Comparison of ENCODE assay signal across 25 cellular contexts in the genomic region with DNA sequence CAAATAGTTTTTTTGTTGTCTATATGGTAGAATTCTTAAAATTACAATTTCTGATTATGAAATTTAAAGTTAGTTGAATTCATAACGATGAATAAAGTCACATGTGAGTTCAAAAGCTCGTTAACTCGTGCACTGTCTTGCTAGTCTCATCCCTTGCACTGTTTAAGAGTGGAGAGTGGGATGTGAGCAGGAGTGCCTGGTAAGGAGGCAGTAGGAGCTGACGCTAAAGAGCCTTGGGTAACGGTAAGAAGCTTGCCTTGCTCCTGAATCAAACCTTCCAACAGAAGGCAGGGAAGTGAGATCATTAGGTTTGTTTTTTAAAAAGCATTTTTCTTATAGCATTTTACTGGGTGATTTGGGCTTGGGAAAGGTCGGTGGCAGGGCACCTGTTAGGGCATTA. TPM values are rescaled to one million over a fixed set of nuclear protein-coding genes. Genes with fewer than 3 reads are reported as not detected.
DNase-seq lines count a peak whose midpoint lies in the region; ATAC-seq, FAIRE-seq and TF ChIP-seq lines count a peak whose summit lies in the region.
"Had no signal": no experiment of that assay in that cellular context is flagged by ENCODE, and none has a peak within 500 bp of the region (broad histone marks: within the 10 kb centered on the region; RNA-seq: fewer than 3 reads in every experiment).

No MANE protein-coding gene starts in this region.

- intact Hi-C loops in activated CD4-positive, alpha-beta T cell treated with anti-CD3 and anti-CD28 coated beads, Interleukin-2, amount 10 ng/mL, durations not matched to agents 24 days and 14 days (cut with micrococcal nuclease), result no loop called here
- intact Hi-C loops in K562 (cut with micrococcal nuclease) (no loop called here), natural killer cell (cut with micrococcal nuclease) (no loop called here)

- H4K20me1 ChIP-seq in K562 (replicated peaks; ENCODE audit: control insufficient read depth, insufficient read depth, low read length), result no peaks in the 10 kb centered on the region
- H4K20me1 ChIP-seq: BLaER1 had no signal

- H3K36me3 ChIP-seq in K562 (ENCODE audit: control insufficient read depth, insufficient read depth, low read length), result no peaks in the 10 kb centered on the region
- H3K36me3 ChIP-seq: BLaER1 had no signal

- peaks cover 11% of the 10 kb centered on the region for H3K27me3 Mint-ChIP-seq in activated CD4-positive, alpha-beta T cell treated with anti-CD3 and anti-CD28 coated beads, Interleukin-2, amount 10 ng/mL, durations not matched to agents 24 days and 14 days
- no peaks in the 10 kb centered on the region for H3K27me3 Mint-ChIP-seq in natural killer cell (ENCODE audit: low read depth in 2 of 2)
- no peaks in the 10 kb centered on the region for H3K27me3 Mint-ChIP-seq in T-helper 2 cell treated with Interferon-gamma antibody and Interleukin-4, amounts not matched to agents 5 μg/mL and 100 μg/mL, for 36 hours (ENCODE audit: low read depth)
- H3K27me3 Mint-ChIP-seq: CD4-positive, alpha-beta memory T cell had no signal

- no peak overlapping the region for H3K9ac ChIP-seq in K562 (ENCODE audit: insufficient read depth in 1 of 2, low read depth in 2 of 2, low read length in 2 of 2)
- H3K9ac ChIP-seq: BLaER1, GM23248 had no signal

- BruUV-seq in K562 (replicated peaks; lab: Mats Ljungman, UMichigan), result no TSS peak

- ATAC-seq in K562 (no peak), natural killer cell (no peak)
- ATAC-seq: A549, HCT116 had no signal

- H3K79me2 ChIP-seq in K562 (ENCODE audit: control insufficient read depth, insufficient read depth, low read length), result no peaks in the 10 kb centered on the region

- WGBS in K562 (ENCODE audit: insufficient coverage, low coverage, missing lambda C conversion rate), result 13% methylated on average over 6 of the region's 6 CpGs

- H3K4me3 ChIP-seq in K562, result no peak overlapping the region
- H3K4me3 ChIP-seq: A549, BLaER1, GM23248 had no signal

- H3K9me1 ChIP-seq in K562 (ENCODE audit: control insufficient read depth, insufficient read depth, low read length), result no peaks in the 10 kb centered on the region

- H3K4me2 ChIP-seq in K562 (ENCODE audit: insufficient read depth, low read length), result no peak overlapping the region
- H3K4me2 ChIP-seq: A549, BLaER1 had no signal

- POLR2A ChIA-PET in K562 (lab: Yijun Ruan, JAX), result interaction anchor here (1.1 kb wide), 1 partner anchor 13 kb away, joined by 3 read pairs; no protein-coding TSS in a partner anchor

- TF ChIP-seq CTCF in K562 (IDR thresholded peaks at IDR 0.05 in 2 of 3, conservative IDR thresholded peaks at IDR 0.05 in 1 of 3; ENCODE audit: insufficient read depth in 2 of 3, low read depth in 1 of 3, low read length in 3 of 3), result no peak
- no peak for TF ChIP-seq CTCF in natural killer cell (IDR thresholded peaks at IDR 0.05)

- peaks cover 4% of the 10 kb centered on the region for H3K9me3 Mint-ChIP-seq in activated CD4-positive, alpha-beta T cell treated with anti-CD3 and anti-CD28 coated beads, Interleukin-2, amount 10 ng/mL, durations not matched to agents 24 days and 14 days
- no peaks in the 10 kb centered on the region for H3K9me3 Mint-ChIP-seq in natural killer cell
- peaks cover 5% of the 10 kb centered on the region for H3K9me3 Mint-ChIP-seq in T-helper 2 cell treated with Interferon-gamma antibody and Interleukin-4, amounts not matched to agents 5 μg/mL and 100 μg/mL, for 36 hours
- H3K9me3 Mint-ChIP-seq: CD4-positive, alpha-beta memory T cell; HFFc6 had no signal

- H3K4me1 ChIP-seq in K562 (replicated peaks in 1 of 2; ENCODE audit: control insufficient read depth in 2 of 2, insufficient read depth in 2 of 2, low read length in 2 of 2), result peaks cover 2 to 3% of the 10 kb centered on the region in 2 experiments; a peak in 1 of 5 replicates
- H3K4me1 ChIP-seq: BLaER1 had no signal

- peaks cover 46% of the 10 kb centered on the region for H3K4me1 Mint-ChIP-seq in activated CD4-positive, alpha-beta T cell treated with anti-CD3 and anti-CD28 coated beads, Interleukin-2, amount 10 ng/mL, durations not matched to agents 24 days and 14 days
- peaks cover 42 to 52% of the 10 kb centered on the region in 2 donors for H3K4me1 Mint-ChIP-seq in natural killer cell
- H3K4me1 Mint-ChIP-seq in T-helper 2 cell treated with Interferon-gamma antibody and Interleukin-4, amounts not matched to agents 5 μg/mL and 100 μg/mL, for 36 hours (ENCODE audit: low read depth), result peaks cover 51% of the 10 kb centered on the region

- H3K27me3 ChIP-seq in K562 (ENCODE audit: control insufficient read depth in 2 of 2, insufficient read depth in 2 of 2, low read length in 2 of 2), result no peaks in the 10 kb centered on the region
- H3K27me3 ChIP-seq: BLaER1 had no signal

- peak overlapping the region; percentile 64 for H3K27ac Mint-ChIP-seq in activated CD4-positive, alpha-beta T cell treated with anti-CD3 and anti-CD28 coated beads, Interleukin-2, amount 10 ng/mL, durations not matched to agents 24 days and 14 days
- peak overlapping the region in 1 of 2 donors; percentile 15 for H3K27ac Mint-ChIP-seq in natural killer cell
- H3K27ac Mint-ChIP-seq in T-helper 2 cell treated with Interferon-gamma antibody and Interleukin-4, amounts not matched to agents 5 μg/mL and 100 μg/mL, for 36 hours, result no peak overlapping the region
- H3K27ac Mint-ChIP-seq: CD14-positive monocyte, HFFc6 had no signal

- no peak for FAIRE-seq in K562 (lab: Jason Lieb, UNC)
- FAIRE-seq: A549, GM12892, GM18507 had no signal

- CTCF ChIA-PET in K562 (lab: Yijun Ruan, JAX; ENCODE audit: low intra/inter-chr PET ratio), result no interaction called here

- no peak for TF ChIP-seq POLR2A in K562 (conservative IDR thresholded peaks at IDR 0.05)

- TF ChIP-seq RAD21 in K562 (CRISPR knock-in tag; conservative IDR thresholded peaks at IDR 0.05 in 1 of 2, IDR thresholded peaks at IDR 0.05 in 1 of 2), result no peak

- no peak for TF ChIP-seq EP300 in K562 (IDR thresholded peaks at IDR 0.05; ENCODE audit: low read length)

- H3K27ac ChIP-seq in K562 (ENCODE audit: extremely low read depth, low read depth, low read length), result no peak overlapping the region
- H3K27ac ChIP-seq: 22Rv1, A549, BLaER1, GM23248, HL-60 had no signal

- H3K9me3 ChIP-seq in K562 (replicated peaks; ENCODE audit: control insufficient read depth, insufficient read depth, low read depth, low read length), result no peaks in the 10 kb centered on the region
- H3K9me3 ChIP-seq: A549, BLaER1 had no signal

- in situ Hi-C loops in K562 (cut with MboI), result no loop called here

- no peak for DNase-seq in activated CD4-positive, alpha-beta T cell treated with anti-CD3 and anti-CD28 coated beads, Interleukin-2, amount 10 ng/mL, durations not matched to agents 24 days and 14 days
- DNase-seq in activated CD4-positive, alpha-beta T cell treated with anti-CD3 and anti-CD28 coated beads for 4 hours, result no peak
- DNase-seq in K562 (ENCODE audit: extremely low read depth in 1 of 4, low spot score in 3 of 4) (no peak), natural killer cell (no peak)
- no peak for DNase-seq in activated effector memory CD4-positive, alpha-beta T cell treated with Interleukin-2 at 50 U/mL for 16 hours
- DNase-seq in stimulated activated CD8-positive, alpha-beta memory T cell treated with anti-CD3 and anti-CD28 coated beads, Interleukin-4, amount 100 ng/mL, for 48 hours, result no peak
- DNase-seq in T-helper 2 cell treated with Interferon-gamma antibody and Interleukin-4, amounts not matched to agents 5 μg/mL and 100 μg/mL, for 36 hours (ENCODE audit: low spot score), result no peak
- DNase-seq: CD4-positive, alpha-beta memory T cell; DMS153; DMS79; GDM1; GM23248; H7; HFFc6 had no signal

- H3K36me3 Mint-ChIP-seq in activated CD4-positive, alpha-beta T cell treated with anti-CD3 and anti-CD28 coated beads, Interleukin-2, amount 10 ng/mL, durations not matched to agents 24 days and 14 days (ENCODE audit: low read depth), result peaks cover 26% of the 10 kb centered on the region
- peaks cover 11% of the 10 kb centered on the region for H3K36me3 Mint-ChIP-seq in natural killer cell
- peaks cover 3% of the 10 kb centered on the region for H3K36me3 Mint-ChIP-seq in T-helper 2 cell treated with Interferon-gamma antibody and Interleukin-4, amounts not matched to agents 5 μg/mL and 100 μg/mL, for 36 hours (ENCODE audit: low read depth)
- H3K36me3 Mint-ChIP-seq: CD14-positive monocyte had no signal

- peak overlapping the region; percentile 47; the same call in 1 of the 2 replicates for H2AFZ ChIP-seq in K562 (ENCODE audit: low read depth, low read length)
- H2AFZ ChIP-seq: GM23248 had no signal

- H3K4me3 Mint-ChIP-seq in activated CD4-positive, alpha-beta T cell treated with anti-CD3 and anti-CD28 coated beads, Interleukin-2, amount 10 ng/mL, durations not matched to agents 24 days and 14 days, result no peak overlapping the region
- peak overlapping the region; percentile 32 for H3K4me3 Mint-ChIP-seq in natural killer cell
- H3K4me3 Mint-ChIP-seq in T-helper 2 cell treated with Interferon-gamma antibody and Interleukin-4, amounts not matched to agents 5 μg/mL and 100 μg/mL, for 36 hours, result no peak overlapping the region
- H3K4me3 Mint-ChIP-seq: CD14-positive monocyte; CD4-positive, alpha-beta memory T cell; HFFc6 had no signal

TF ChIP-seq in K562, 482 proteins besides CTCF, POLR2A, EP300 and RAD21:
- no peak for TF ChIP-seq PTBP1 (IDR thresholded peaks at IDR 0.05; ENCODE audit: low read depth, low read length)
- no peak for TF ChIP-seq ZKSCAN8 (CRISPR knock-in tag; IDR thresholded peaks at IDR 0.05)
- no peak for TF ChIP-seq CREB1 (IDR thresholded peaks at IDR 0.05)
- no peak for TF ChIP-seq CREB1 (CRISPR knock-in tag; IDR thresholded peaks at IDR 0.05)
TF ChIP-seq in K562: peak in this region for 0.

RNA-seq across cellular contexts. Expression of a gene that starts 2.3 kb away (rescaled TPM):
- total RNA-seq in activated CD4-positive, alpha-beta T cell treated with anti-CD3 and anti-CD28 coated beads, Interleukin-2, amount 10 ng/mL, durations not matched to agents 24 days and 14 days, result 54.4 and 55.9 TPM in 2 replicates
- not detected in 2 replicates for total RNA-seq in K562 (2011; cell fraction: chromatin; rRNA removed; ENCODE audit: low replicate concordance)
- total RNA-seq in K562 (2011; cell fraction: nucleolus; rRNA removed), result not detected in 2 replicates
- not detected in 2 replicates for total RNA-seq in K562 (2011; cell fraction: nucleoplasm; rRNA removed)
- total RNA-seq in K562 (2014; rRNA removed) (not detected in 2 replicates), K562 (2014; rRNA removed; fragmentation: Illumina TruSeq; extraction: Trizol) (not detected in 2 replicates), K562 (2015; rRNA removed; fragmentation: Illumina TruSeq; extraction: Trizol) (not detected in 2 replicates), K562 (2021) (not detected in 2 replicates), natural killer cell (10 to 100 TPM; 22.1 to 44.5 (median 24.1) TPM)
- polyA plus RNA-seq in K562 (2011; rRNA removed) (0.05 TPM in 1 of 2 replicates, not detected in the other), K562 (2014; fragmentation: Illumina TruSeq; extraction: Trizol) (not detected in 2 replicates), K562 (2014; fragmentation: Nextera tagmentation; extraction: Ambion mirVana) (not detected), K562 (2014; rRNA removed) (not detected in 2 replicates)
- not detected in 2 replicates for polyA plus RNA-seq in K562 (2011; cell fraction: cytosol; rRNA removed)
- polyA plus RNA-seq in K562 (2011; cell fraction: nucleus; rRNA removed), result not detected in 2 replicates
- polyA plus RNA-seq in K562 (2012), result 0.04 TPM in 1 of 2 replicates, not detected in the other
- polyA minus RNA-seq in K562 (2011; rRNA and poly(A)+ RNA removed), result not detected in 2 replicates
- polyA minus RNA-seq in K562 (2011; cell fraction: cytosol; rRNA and poly(A)+ RNA removed), result not detected in 2 replicates
- not detected in 2 replicates for polyA minus RNA-seq in K562 (2011; cell fraction: nucleus; rRNA and poly(A)+ RNA removed)
- total RNA-seq: Daoy, GM23248, H7, HFFc6, HT1080 had no signal
- polyA plus RNA-seq: A549, AG04450, CD14-positive monocyte, GM23248 had no signal

Comparison
In these comparisons a context has a peak if more than half of its experiments do, and no peak if none do; other contexts are left out.
1. RNA of a gene that starts 2.3 kb away (total RNA-seq): 54.4 to 55.9 TPM in activated CD4-positive, alpha-beta T cell treated with anti-CD3 and anti-CD28 coated beads, Interleukin-2, amount 10 ng/mL, durations not matched to agents 24 days and 14 days and 22.1 to 44.5 TPM in natural killer cell; not detected in K562; every median in the first group is over 10 times any median in the second.